8 cellular contexts compared by ENCODE assay signal in genomic region chr17:48724241-48725004, GRCh38. TPM values are rescaled to one million over a fixed set of nuclear protein-coding genes. Genes with fewer than 3 reads are reported as not detected.
DNase-seq lines count a peak whose midpoint lies in the region; ATAC-seq and TF ChIP-seq lines count a peak whose summit lies in the region.

No MANE protein-coding gene starts in this region.

- H3K27me3 ChIP-seq in prostate gland (replicated peaks; ENCODE audit: insufficient read depth): no peaks in the 10 kb centered on the region
- peaks cover 99% of the 10 kb centered on the region for H3K27me3 ChIP-seq in upper lobe of right lung

- TF ChIP-seq CTCF in LNCAP (IDR thresholded peaks at IDR 0.05): peak; percentile 70
- peak; percentile 66 to 87 (median 80) for TF ChIP-seq CTCF in prostate gland (IDR thresholded peaks at IDR 0.05)
- TF ChIP-seq CTCF in upper lobe of right lung (IDR thresholded peaks at IDR 0.05): peak; percentile 85

- H3K27ac ChIP-seq in prostate gland: peak overlapping the region; percentile 97 to 98
- no peak overlapping the region for H3K27ac ChIP-seq in upper lobe of right lung

- H3K4me3 ChIP-seq in prostate gland (peak overlapping the region; percentile 55 to 63), upper lobe of right lung (no peak overlapping the region)

- intact Hi-C loops in head of caudate nucleus (cut with DNase I) (no loop called here), prostate gland (cut with DNase I) (loop anchor here (5.0 to 10.0 kb wide), 2 partner anchors 68 to 160 kb away; no protein-coding TSS in a partner anchor), upper lobe of right lung (cut with DNase I) (no loop called here)

- no peak for TF ChIP-seq POLR2A in prostate gland (IDR thresholded peaks at IDR 0.05)

- peak; percentile 92 for ATAC-seq in SK-N-SH treated with all-trans-retinoic acid at 6 μM for 48 hours
- peak; percentile 84 for ATAC-seq in upper lobe of right lung
- no peak for ATAC-seq in GM19023 (IDR thresholded peaks at IDR 0.05; ENCODE audit: unreplicated experiment)

- H3K4me1 ChIP-seq in prostate gland (replicated peaks) (peaks cover 5% of the 10 kb centered on the region), upper lobe of right lung (peaks cover 19% of the 10 kb centered on the region)

- H3K36me3 ChIP-seq in prostate gland (no peaks in the 10 kb centered on the region), upper lobe of right lung (no peaks in the 10 kb centered on the region)

- H3K9me3 ChIP-seq in prostate gland: no peaks in the 10 kb centered on the region
- no peaks in the 10 kb centered on the region for H3K9me3 ChIP-seq in upper lobe of right lung

- DNase-seq in DMS153 treated with DMSO at 0.1 percent for 48 hours (lab: John Stamatoyannopoulos, UW; ENCODE audit: unreplicated experiment): peak; percentile 72
- DNase-seq in activated naive CD4-positive, alpha-beta T cell treated with anti-CD3 and anti-CD28 coated beads, Interleukin-2, amount 50 U/mL, for 16 hours: peak; percentile 79
- DNase-seq in head of caudate nucleus: peak; percentile 42 to 89 (median 74)
- DNase-seq in prostate gland (ENCODE audit: low spot score): peak; percentile 94
- DNase-seq in upper lobe of right lung: peak; percentile 91

- WGBS in prostate gland: 4% methylated on average over 32 of the region's 32 CpGs

TF ChIP-seq in SK-N-SH treated with all-trans-retinoic acid at 6 μM for 48 hours, 23 proteins besides CTCF, POLR2A, EP300 and RAD21:
- TF ChIP-seq, protein P1, sequence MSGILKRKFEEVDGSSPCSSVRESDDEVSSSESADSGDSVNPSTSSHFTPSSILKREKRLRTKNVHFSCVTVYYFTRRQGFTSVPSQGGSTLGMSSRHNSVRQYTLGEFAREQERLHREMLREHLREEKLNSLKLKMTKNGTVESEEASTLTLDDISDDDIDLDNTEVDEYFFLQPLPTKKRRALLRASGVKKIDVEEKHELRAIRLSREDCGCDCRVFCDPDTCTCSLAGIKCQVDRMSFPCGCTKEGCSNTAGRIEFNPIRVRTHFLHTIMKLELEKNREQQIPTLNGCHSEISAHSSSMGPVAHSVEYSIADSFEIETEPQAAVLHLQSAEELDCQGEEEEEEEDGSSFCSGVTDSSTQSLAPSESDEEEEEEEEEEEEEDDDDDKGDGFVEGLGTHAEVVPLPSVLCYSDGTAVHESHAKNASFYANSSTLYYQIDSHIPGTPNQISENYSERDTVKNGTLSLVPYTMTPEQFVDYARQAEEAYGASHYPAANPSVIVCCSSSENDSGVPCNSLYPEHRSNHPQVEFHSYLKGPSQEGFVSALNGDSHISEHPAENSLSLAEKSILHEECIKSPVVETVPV (CRISPR knock-in tag; IDR thresholded peaks at IDR 0.05): no peak
- TF ChIP-seq CREB5 (CRISPR knock-in tag; IDR thresholded peaks at IDR 0.05; ENCODE audit: low read depth) (no peak), RARB (CRISPR knock-in tag; IDR thresholded peaks at IDR 0.05) (no peak), PPARA (CRISPR knock-in tag; IDR thresholded peaks at IDR 0.05; ENCODE audit: borderline replicate concordance) (no peak), TOX (CRISPR knock-in tag; IDR thresholded peaks at IDR 0.05; ENCODE audit: borderline replicate concordance) (no peak)

RNA-seq across cellular contexts. Expression of gene PRAC2, which starts 1.4 kb away (rescaled TPM):
- total RNA-seq in prostate gland (100 to 1,000 TPM in 1 of 2 donors, 1 to 10 TPM in 1; 9.6 to 135 TPM), upper lobe of right lung (not detected)

RNA-seq across cellular contexts. Expression of gene PRAC1, which starts 2.1 kb away (rescaled TPM):
- total RNA-seq in prostate gland: 100 to 1,000 TPM in 1 of 2 donors, 10 to 100 TPM in 1; 56.7 to 243 TPM
- not detected for total RNA-seq in upper lobe of right lung

RNA-seq across cellular contexts. Expression of gene HOXB13, which starts 4.1 kb away (rescaled TPM):
- 100 to 1,000 TPM in 1 of 2 donors, 10 to 100 TPM in 1; 78.7 to 249 TPM for total RNA-seq in prostate gland
- not detected for total RNA-seq in upper lobe of right lung

Comparison
In these comparisons a context has a peak if more than half of its experiments do, and no peak if none do; other contexts are left out.
1. RNA of gene PRAC2, which starts 1.4 kb away (total RNA-seq): 9.6 to 135 TPM in prostate gland; not detected in upper lobe of right lung (single experiment); every median in the first group is over 10 times any median in the second.
2. RNA of gene PRAC1, which starts 2.1 kb away (total RNA-seq): 56.7 to 243 TPM in prostate gland; not detected in upper lobe of right lung (single experiment); every median in the first group is over 10 times any median in the second.
3. RNA of gene HOXB13, which starts 4.1 kb away (total RNA-seq): 78.7 to 249 TPM in prostate gland; not detected in upper lobe of right lung (single experiment); every median in the first group is over 10 times any median in the second.
4. Peak in every context shown above with its lines, with median percentiles within 50 percentile points of each other: DNase-seq and CTCF ChIP-seq.